In the genomic region with DNA sequence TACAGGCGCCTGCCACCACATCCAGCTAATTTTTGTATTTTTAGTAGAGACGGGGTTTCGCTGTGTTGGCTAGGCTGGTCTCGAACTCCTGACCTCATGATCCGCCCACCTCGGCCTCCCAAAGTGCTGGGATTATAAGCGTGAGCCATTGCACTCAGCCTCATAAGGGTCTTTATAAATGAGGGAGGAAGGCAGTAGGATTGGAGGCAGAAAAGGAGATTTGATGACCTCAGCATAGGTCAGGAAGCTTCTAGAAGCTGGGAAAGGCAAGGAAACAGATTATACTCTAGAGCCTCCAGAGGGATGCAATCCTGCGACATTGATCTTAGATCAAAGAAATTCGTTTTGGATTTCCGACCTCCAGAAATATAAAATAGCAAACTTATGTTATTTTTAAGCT, we compare ENCODE assay signal across 1 cellular context. TPM values are rescaled to one million over a fixed set of nuclear protein-coding genes. Genes with fewer than 3 reads are reported as not detected.
"Had no signal": no experiment of that assay in that cellular context is flagged by ENCODE, and none has a peak within 500 bp of the region (broad histone marks: within the 10 kb centered on the region; RNA-seq: fewer than 3 reads in every experiment).

No MANE protein-coding gene starts in this region.

RNA-seq across cellular contexts. Expression of gene TXLNB, which starts 1.4 kb away (rescaled TPM):
- total RNA-seq: endodermal cell had no signal
